Comparison of ENCODE assay signal across 19 cellular contexts in genomic region chr12:93373847-93374723, GRCh38. TPM values are rescaled to one million over a fixed set of nuclear protein-coding genes. Genes with fewer than 3 reads are reported as not detected.
DNase-seq lines count a peak whose midpoint lies in the region; ATAC-seq, FAIRE-seq and TF ChIP-seq lines count a peak whose summit lies in the region.
"Had no signal": no experiment of that assay in that cellular context is flagged by ENCODE, and none has a peak within 500 bp of the region (broad histone marks: within the 10 kb centered on the region; RNA-seq: fewer than 3 reads in every experiment).

No MANE protein-coding gene starts in this region.

- CTCF ChIA-PET in Caco-2 (lab: Charles Lee), result no interaction called here

- H2BK5ac ChIP-seq in H9 (ENCODE audit: insufficient read length, low read length) (no peak overlapping the region), neuronal stem cell (ENCODE audit: low read length) (no peak overlapping the region)

- H3K27ac ChIP-seq in H9 (ENCODE audit: insufficient read length, low read depth, low read length) (no peak overlapping the region), neuronal stem cell (replicated peaks; ENCODE audit: low read length) (no peak overlapping the region), pancreas (no peak overlapping the region), MM.1S (ENCODE audit: low read length) (no peak overlapping the region)

- no peak for ATAC-seq in GM18519 (IDR thresholded peaks at IDR 0.05; ENCODE audit: low FRiP score, unreplicated experiment)
- no peak for ATAC-seq in HG02678 (IDR thresholded peaks at IDR 0.05; ENCODE audit: unreplicated experiment)
- no peak for ATAC-seq in pancreas

- H3K4me2 ChIP-seq in H9 (ENCODE audit: insufficient read depth, insufficient read length, low read length), result no peak overlapping the region
- H3K4me2 ChIP-seq in neuronal stem cell (ENCODE audit: insufficient read depth, low read length, poor library complexity, severe bottlenecking), result no peak overlapping the region
- no peak overlapping the region for H3K4me2 ChIP-seq in MM.1S (ENCODE audit: low read depth, low read length)

- H3K4me3 Mint-ChIP-seq in Caco-2 (ENCODE audit: unreplicated experiment) (peak overlapping the region; percentile 7), H9 (no peak overlapping the region), brain (peak overlapping the region in 2 of 5 experiments; percentile 20 to 74)
- H3K4me3 Mint-ChIP-seq: activated CD4-positive, alpha-beta memory T cell treated with anti-CD3 and anti-CD28 coated beads, Interleukin-2, amount 10 ng/mL, durations not matched to agents 7 days and 5 days; B cell had no signal

- H3K4me1 Mint-ChIP-seq in Caco-2 (ENCODE audit: low read depth, unreplicated experiment), result peaks cover 20% of the 10 kb centered on the region
- H3K4me1 Mint-ChIP-seq in H9, result peaks cover 40 to 46% of the 10 kb centered on the region in 2 experiments
- peaks cover 31% of the 10 kb centered on the region for H3K4me1 Mint-ChIP-seq in brain

- H3K9me3 Mint-ChIP-seq in Caco-2 (ENCODE audit: unreplicated experiment) (no peaks in the 10 kb centered on the region), H9 (peaks cover 0 to 4% of the 10 kb centered on the region in 2 experiments; a peak in 3 of 5 replicates), brain (no peaks in the 10 kb centered on the region)
- H3K9me3 Mint-ChIP-seq: activated CD4-positive, alpha-beta memory T cell treated with anti-CD3 and anti-CD28 coated beads, Interleukin-2, amount 10 ng/mL, durations not matched to agents 7 days and 5 days had no signal

- H3K36me3 ChIP-seq in Caco-2 (ENCODE audit: control insufficient read depth, insufficient read depth, low read length) (no peaks in the 10 kb centered on the region), neuronal stem cell (replicated peaks in 1 of 2; ENCODE audit: control insufficient read depth in 2 of 2, insufficient read depth in 2 of 2, low read length in 2 of 2) (no peaks in the 10 kb centered on the region), pancreas (no peaks in the 10 kb centered on the region), MM.1S (replicated peaks; ENCODE audit: insufficient read depth, low read length) (no peaks in the 10 kb centered on the region)
- H3K36me3 ChIP-seq: tibial nerve had no signal

- H3K9me2 ChIP-seq in MM.1S (replicated peaks; ENCODE audit: insufficient read depth, low read length), result no peaks in the 10 kb centered on the region

- H2BK20ac ChIP-seq in H9 (ENCODE audit: low read depth, low read length, poor library complexity, severe bottlenecking), result no peak overlapping the region

- no peak overlapping the region for H3K23ac ChIP-seq in H9 (ENCODE audit: insufficient read length, low read depth, low read length)
- H3K23ac ChIP-seq in neuronal stem cell (ENCODE audit: low read depth, low read length, poor library complexity), result no peak overlapping the region

- H3K79me2 ChIP-seq in H9 (ENCODE audit: insufficient read depth, low read length) (peaks cover 6% of the 10 kb centered on the region; the same call in 1 of the 2 replicates), MM.1S (ENCODE audit: low read length) (peaks cover 9% of the 10 kb centered on the region)

- H3K14ac ChIP-seq in H9 (ENCODE audit: insufficient read depth, low read length) (no peak overlapping the region), neuronal stem cell (ENCODE audit: low read length) (no peak overlapping the region)

- H2BK120ac ChIP-seq in H9 (ENCODE audit: low read depth, low read length, poor library complexity, severe bottlenecking) (no peak overlapping the region), neuronal stem cell (ENCODE audit: low read depth, low read length) (no peak overlapping the region)

- no peaks in the 10 kb centered on the region for H4K20me1 ChIP-seq in H9 (ENCODE audit: control insufficient read depth, insufficient read depth, insufficient read length)
- H4K20me1 ChIP-seq in MM.1S (ENCODE audit: insufficient read depth, low read length), result no peaks in the 10 kb centered on the region

- no peaks in the 10 kb centered on the region for H3K27me3 ChIP-seq in Caco-2 (replicated peaks; ENCODE audit: control insufficient read depth, insufficient read depth, low read length)
- H3K27me3 ChIP-seq in H9 (ENCODE audit: insufficient read depth, low read length), result no peaks in the 10 kb centered on the region
- no peaks in the 10 kb centered on the region for H3K27me3 ChIP-seq in neuronal stem cell (ENCODE audit: control insufficient read depth in 3 of 3, insufficient read depth in 3 of 3, low read depth in 1 of 3, low read length in 3 of 3)
- H3K27me3 ChIP-seq in pancreas, result no peaks in the 10 kb centered on the region
- no peaks in the 10 kb centered on the region for H3K27me3 ChIP-seq in MM.1S (replicated peaks; ENCODE audit: insufficient read depth, low read length)
- H3K27me3 ChIP-seq: tibial nerve had no signal

- no peaks in the 10 kb centered on the region for H3K27me3 Mint-ChIP-seq in Caco-2 (ENCODE audit: insufficient read depth, unreplicated experiment)
- H3K27me3 Mint-ChIP-seq in H9 (ENCODE audit: low read depth), result no peaks in the 10 kb centered on the region; the same call in 1 of the 2 replicates
- H3K27me3 Mint-ChIP-seq in brain, result peaks cover 8% of the 10 kb centered on the region

- peaks cover 3% of the 10 kb centered on the region for H3K23me2 ChIP-seq in H9 (ENCODE audit: insufficient read length, low read depth, low read length, poor library complexity, severe bottlenecking)

- no peak for TF ChIP-seq CTCF in Caco-2 (IDR thresholded peaks at IDR 0.05; ENCODE audit: insufficient read depth in 1 of 2, low read depth in 1 of 2, low read length in 1 of 2, severe bottlenecking in 1 of 2, unreplicated experiment in 1 of 2)
- no peak for TF ChIP-seq CTCF in H9 (conservative IDR thresholded peaks at IDR 0.05)
- TF ChIP-seq CTCF in brain (conservative IDR thresholded peaks at IDR 0.05), result no peak
- no peak for TF ChIP-seq CTCF in pancreas (IDR thresholded peaks at IDR 0.05)
- no peak for TF ChIP-seq CTCF in MM.1S (IDR thresholded peaks at IDR 0.05; ENCODE audit: low read length)

- H3K9me3 ChIP-seq in Caco-2 (no peaks in the 10 kb centered on the region), H9 (ENCODE audit: control insufficient read depth, low read depth, low read length) (no peaks in the 10 kb centered on the region), neuronal stem cell (replicated peaks in 1 of 2; ENCODE audit: control insufficient read depth in 2 of 2, insufficient read depth in 1 of 2, low read depth in 1 of 2, low read length in 2 of 2) (no peaks in the 10 kb centered on the region), pancreas (no peaks in the 10 kb centered on the region), MM.1S (replicated peaks; ENCODE audit: insufficient read depth, low read length) (no peaks in the 10 kb centered on the region)
- H3K9me3 ChIP-seq: tibial nerve had no signal

- no peak overlapping the region for H4K8ac ChIP-seq in H9 (replicated peaks; ENCODE audit: insufficient read length, low read depth, low read length)
- H4K8ac ChIP-seq in neuronal stem cell (ENCODE audit: low read depth, low read length), result no peak overlapping the region

- FAIRE-seq in pancreas (lab: Jason Lieb, UNC), result no peak
- FAIRE-seq: H1 had no signal

- no peak overlapping the region for H2AFZ ChIP-seq in H9 (ENCODE audit: low read length)
- H2AFZ ChIP-seq in neuronal stem cell (ENCODE audit: low read length), result peak overlapping the region; percentile 35
- no peak overlapping the region for H2AFZ ChIP-seq in MM.1S (ENCODE audit: low read length)

- H2BK12ac ChIP-seq in H9 (ENCODE audit: insufficient read length, low read depth, low read length) (no peak overlapping the region), neuronal stem cell (ENCODE audit: low read length) (no peak overlapping the region)

- BruUV-seq in Caco-2 (replicated peaks; lab: Mats Ljungman, UMichigan), result no TSS peak

- H3K36me3 Mint-ChIP-seq in Caco-2 (ENCODE audit: insufficient read depth, unreplicated experiment), result peaks cover 24% of the 10 kb centered on the region
- peaks cover 0 to 6% (median 4%) of the 10 kb centered on the region in 3 experiments; a peak in 2 of 7 replicates for H3K36me3 Mint-ChIP-seq in H9 (ENCODE audit: insufficient read depth in 1 of 3, low read depth in 3 of 3)
- H3K36me3 Mint-ChIP-seq in brain, result no peaks in the 10 kb centered on the region

- H3K4me3 ChIP-seq in Caco-2 (ENCODE audit: low read depth, low read length), result no peak overlapping the region
- H3K4me3 ChIP-seq in neuronal stem cell (ENCODE audit: low read length in 2 of 2), result no peak overlapping the region
- H3K4me3 ChIP-seq in pancreas, result no peak overlapping the region
- no peak overlapping the region for H3K4me3 ChIP-seq in MM.1S (ENCODE audit: low read length)
- H3K4me3 ChIP-seq: tibial nerve had no signal

- H3K4me1 ChIP-seq in Caco-2 (peaks cover 42% of the 10 kb centered on the region), H9 (ENCODE audit: insufficient read depth, low read length) (peaks cover 2% of the 10 kb centered on the region; the same call in 1 of the 2 replicates), neuronal stem cell (ENCODE audit: control insufficient read depth in 2 of 2, insufficient read depth in 1 of 2, low read depth in 1 of 2, low read length in 2 of 2) (peaks cover 11 to 14% of the 10 kb centered on the region in 2 donors), pancreas (peaks cover 0 to 7% (median 7%) of the 10 kb centered on the region in 3 donors), MM.1S (ENCODE audit: low read length) (no peaks in the 10 kb centered on the region)

- H3K18ac ChIP-seq in H9 (ENCODE audit: insufficient read length, low read depth, low read length), result no peak overlapping the region
- H3K18ac ChIP-seq in neuronal stem cell (ENCODE audit: low read length), result no peak overlapping the region

- H2AK5ac ChIP-seq in H9 (ENCODE audit: insufficient read length, low read length) (no peak overlapping the region), neuronal stem cell (ENCODE audit: low read depth, low read length) (no peak overlapping the region)

- WGBS in H9 (ENCODE audit: extremely low coverage, insufficient read length, low lambda C conversion rate), result no CpG with 5 or more reads among the region's 2 CpGs
- no CpG with 5 or more reads among the region's 2 CpGs for WGBS in neuronal stem cell (ENCODE audit: extremely low coverage in 2 of 2, insufficient read length in 2 of 2, insufficient replicate concordance in 1 of 2), 2 donors
- WGBS in pancreas, 2 donors, result 49 to 60% methylated on average over 2 of the region's 2 CpGs

- H3T11ph ChIP-seq in H9 (ENCODE audit: low read length), result no peak overlapping the region

- H3K9ac ChIP-seq in H9 (ENCODE audit: extremely low read depth, insufficient read length, low read length) (no peak overlapping the region), neuronal stem cell (ENCODE audit: low read depth, low read length, poor library complexity) (no peak overlapping the region), MM.1S (ENCODE audit: low read length) (no peak overlapping the region)

- POLR2A ChIA-PET in Caco-2 (lab: Charles Lee), result interaction anchor here (1.0 to 1.1 kb wide), 2 partner anchors 59 to 219 kb away, joined by 4 to 5 read pairs; no protein-coding TSS in a partner anchor

- intact Hi-C loops in Caco-2 (cut with micrococcal nuclease; ENCODE audit: unreplicated experiment), result no loop called here
- intact Hi-C loops in pancreas (cut with DNase I), result no loop called here

- H2BK15ac ChIP-seq in H9 (ENCODE audit: low read depth, low read length) (no peak overlapping the region), neuronal stem cell (ENCODE audit: low read length) (no peak overlapping the region)

- no peak overlapping the region for H3K27ac Mint-ChIP-seq in Caco-2 (ENCODE audit: unreplicated experiment)
- peak overlapping the region in 2 of 3 experiments; percentile 46 to 90; a peak in 3 of 7 replicates for H3K27ac Mint-ChIP-seq in H9
- H3K27ac Mint-ChIP-seq in brain, result peak overlapping the region in 4 of 5 experiments; percentile 12 to 69 (median 30)
- H3K27ac Mint-ChIP-seq: activated CD4-positive, alpha-beta memory T cell treated with anti-CD3 and anti-CD28 coated beads, Interleukin-2, amount 10 ng/mL, durations not matched to agents 7 days and 5 days; B cell had no signal

- H4K5ac ChIP-seq in H9 (ENCODE audit: insufficient read length, low read depth, low read length), result no peak overlapping the region

- H3K4ac ChIP-seq in H9 (ENCODE audit: low read depth, low read length) (no peak overlapping the region), neuronal stem cell (ENCODE audit: low read length) (no peak overlapping the region)

- H4K91ac ChIP-seq in H9 (ENCODE audit: insufficient read length, low read depth, low read length) (no peak overlapping the region), neuronal stem cell (ENCODE audit: low read depth, low read length, poor library complexity) (no peak overlapping the region)

- H3K79me1 ChIP-seq in H9 (ENCODE audit: insufficient read depth, low read depth, low read length, poor library complexity, severe bottlenecking) (no peaks in the 10 kb centered on the region), neuronal stem cell (ENCODE audit: low read depth, low read length) (no peaks in the 10 kb centered on the region)

- no peaks in the 10 kb centered on the region for H3F3A ChIP-seq in MM.1S (ENCODE audit: insufficient read depth, low read length)

- no peak for DNase-seq in Caco-2
- no peak for DNase-seq in H9
- DNase-seq in neuronal stem cell (ENCODE audit: low spot score), result no peak
- no peak for DNase-seq in pancreas
- no peak for DNase-seq in MM.1S
- DNase-seq: activated CD4-positive, alpha-beta memory T cell treated with anti-CD3 and anti-CD28 coated beads, Interleukin-2, amount 10 ng/mL, durations not matched to agents 7 days and 5 days; activated effector memory CD4-positive, alpha-beta T cell treated with Interleukin-2 at 50 U/mL for 16 hours; DND-41; effector memory CD4-positive, alpha-beta T cell; NCI-H1694; NCI-H526 treated with DMSO at 0.1 percent for 48 hours; stimulated activated CD4-positive, alpha-beta T cell treated with anti-CD3 and anti-CD28 coated beads, Interleukin-2, amount 100 ng/mL, for 24 hours; stimulated activated CD8-positive, alpha-beta memory T cell treated with anti-CD3 and anti-CD28 coated beads, Interleukin-4, amount 100 ng/mL, for 48 hours had no signal

- no peak overlapping the region for H3K56ac ChIP-seq in H9 (ENCODE audit: insufficient read length, low read depth, low read length)

RNA-seq across cellular contexts. Expression of gene NUDT4, which starts 3.6 kb away (rescaled TPM):
- total RNA-seq in Caco-2 (2022), result 236 TPM in 2 replicates
- 39.9 and 40.6 TPM in 2 replicates for total RNA-seq in H9 (2021)
- polyA plus RNA-seq in brain (ENCODE audit: insufficient read depth, low read depth, low replicate concordance), result 82.7 TPM
- polyA plus RNA-seq in neuronal stem cell (2013, experiment 1 of 2), result 42.1 TPM
- polyA plus RNA-seq in neuronal stem cell (2013, experiment 2 of 2), result 44.5 TPM
- total RNA-seq in pancreas, result 10 to 100 TPM; 32.3 to 57.3 (median 45.5) TPM
- 10 to 100 TPM; 16.0 to 77.5 TPM for polyA plus RNA-seq in pancreas
